8 cellular contexts compared by ENCODE assay signal in genomic region chr10:129968937-129969527, GRCh38. TPM values are rescaled to one million over a fixed set of nuclear protein-coding genes. Genes with fewer than 3 reads are reported as not detected.
DNase-seq lines count a peak whose midpoint lies in the region; ATAC-seq and TF ChIP-seq lines count a peak whose summit lies in the region.

No MANE protein-coding gene starts in this region.

- peak overlapping the region; percentile 38 for H3K27ac Mint-ChIP-seq in glutamatergic neuron (ENCODE audit: unreplicated experiment)

- no peaks in the 10 kb centered on the region for H3K36me3 Mint-ChIP-seq in glutamatergic neuron (ENCODE audit: unreplicated experiment)

- CTCF ChIA-PET in SK-N-SH (lab: Yijun Ruan, JAX): interaction anchor here (0.6 to 5.3 kb wide), 34 partner anchors 9 to 1700 kb away, joined by 3 to 66 read pairs (median 4); no protein-coding TSS in a partner anchor

- TF ChIP-seq CTCF in SK-N-SH (IDR thresholded peaks at IDR 0.05) (peak; percentile 48), glutamatergic neuron (IDR thresholded peaks at IDR 0.05; ENCODE audit: partially characterized antibody, unreplicated experiment) (peak; percentile 96), smooth muscle cell (IDR thresholded peaks at IDR 0.05; ENCODE audit: borderline replicate concordance, insufficient read depth, poor library complexity, severe bottlenecking) (peak; percentile 58)

- H3K79me2 ChIP-seq in GM23248 (ENCODE audit: insufficient read depth) (no peaks in the 10 kb centered on the region), SK-N-SH (ENCODE audit: insufficient read depth) (no peaks in the 10 kb centered on the region), smooth muscle cell (ENCODE audit: low read depth) (no peaks in the 10 kb centered on the region)

- peak; percentile 77 for DNase-seq in GM23248
- DNase-seq in SK-N-SH: peak; percentile 89
- DNase-seq in glutamatergic neuron: peak; percentile 93
- no peak for DNase-seq in smooth muscle cell (lab: John Stamatoyannopoulos, UW; ENCODE audit: unreplicated experiment)
- DNase-seq in NCI-H1417 (lab: John Stamatoyannopoulos, UW): no peak

- peaks cover 7% of the 10 kb centered on the region; the same call in 1 of the 2 replicates for H3K4me1 ChIP-seq in GM23248 (ENCODE audit: insufficient read depth)
- no peaks in the 10 kb centered on the region; a peak in 2 of 4 replicates for H3K4me1 ChIP-seq in SK-N-SH (ENCODE audit: control insufficient read depth in 1 of 2, insufficient read depth in 2 of 2, low read depth in 1 of 2, low read length in 1 of 2)
- peaks cover 28% of the 10 kb centered on the region for H3K4me1 ChIP-seq in smooth muscle cell (ENCODE audit: low read depth)

- no peak overlapping the region for H3K9ac ChIP-seq in GM23248
- no peak overlapping the region for H3K9ac ChIP-seq in SK-N-SH
- no peak overlapping the region for H3K9ac ChIP-seq in smooth muscle cell (ENCODE audit: low read depth)

- H3K4me3 Mint-ChIP-seq in glutamatergic neuron (ENCODE audit: unreplicated experiment): peak overlapping the region; percentile 86

- H3K36me3 ChIP-seq in GM23248 (ENCODE audit: low read depth): no peaks in the 10 kb centered on the region
- no peaks in the 10 kb centered on the region for H3K36me3 ChIP-seq in SK-N-SH (replicated peaks in 1 of 2; ENCODE audit: control insufficient read depth in 1 of 2, insufficient read depth in 2 of 2, low read length in 1 of 2)
- no peaks in the 10 kb centered on the region for H3K36me3 ChIP-seq in smooth muscle cell (ENCODE audit: low read depth)

- H3K27me3 Mint-ChIP-seq in glutamatergic neuron (ENCODE audit: unreplicated experiment): peaks cover 26% of the 10 kb centered on the region

- no peak overlapping the region for H3K27ac ChIP-seq in GM23248
- no peak overlapping the region for H3K27ac ChIP-seq in SK-N-SH (ENCODE audit: low read depth in 2 of 2, low read length in 1 of 2)
- no peak overlapping the region for H3K27ac ChIP-seq in smooth muscle cell (ENCODE audit: low read depth)

- H3K4me2 ChIP-seq in GM23248 (ENCODE audit: unreplicated experiment) (no peak overlapping the region), SK-N-SH (no peak overlapping the region), smooth muscle cell (peak overlapping the region; percentile 17)

- TF ChIP-seq RAD21 in SK-N-SH (IDR thresholded peaks at IDR 0.05; ENCODE audit: low read length): peak; percentile 70

- POLR2A ChIA-PET in SK-N-SH (lab: Yijun Ruan, JAX): no interaction called here

- H2AFZ ChIP-seq in GM23248: no peak overlapping the region
- H2AFZ ChIP-seq in SK-N-SH (ENCODE audit: low read depth): no peak overlapping the region
- no peak overlapping the region for H2AFZ ChIP-seq in smooth muscle cell (ENCODE audit: low read depth)

- 8 to 13% methylated on average over 34 to 37 of the region's 47 CpGs for WGBS in GM23248 (ENCODE audit: low coverage in 1 of 2, low lambda C conversion rate in 2 of 2, missing lambda C conversion rate in 2 of 2), 2 experiments
- 5% methylated on average over 25 of the region's 47 CpGs for WGBS in SK-N-SH (ENCODE audit: low lambda C conversion rate)
- 4% methylated on average over 40 of the region's 47 CpGs for WGBS in smooth muscle cell (ENCODE audit: low lambda C conversion rate)

- TF ChIP-seq EP300 in SK-N-SH (IDR thresholded peaks at IDR 0.05; ENCODE audit: borderline replicate concordance in 1 of 2, low read depth in 1 of 2, low read length in 1 of 2): no peak

- in situ Hi-C loops in GM23248 (cut with MboI): loop anchor here (25.0 kb wide), 1 partner anchor 932 kb away; no protein-coding TSS in a partner anchor

- H3K27me3 ChIP-seq in GM23248 (replicated peaks; ENCODE audit: insufficient read depth) (peaks cover 82% of the 10 kb centered on the region), SK-N-SH (ENCODE audit: insufficient read depth) (peaks cover 66% of the 10 kb centered on the region), smooth muscle cell (ENCODE audit: low read depth) (peaks cover 98% of the 10 kb centered on the region)

- ATAC-seq in HG03460 (IDR thresholded peaks at IDR 0.05; ENCODE audit: unreplicated experiment) (no peak), GM21786 (IDR thresholded peaks at IDR 0.05; ENCODE audit: unreplicated experiment) (no peak), GM21515 (IDR thresholded peaks at IDR 0.05; ENCODE audit: unreplicated experiment) (no peak)

- H3K4me1 Mint-ChIP-seq in glutamatergic neuron (ENCODE audit: low read depth, unreplicated experiment): peaks cover 22% of the 10 kb centered on the region

- H3K4me3 ChIP-seq in GM23248 (no peak overlapping the region), SK-N-SH (ENCODE audit: low read depth in 2 of 2, low read length in 1 of 2) (no peak overlapping the region), smooth muscle cell (no peak overlapping the region)

- no peaks in the 10 kb centered on the region for H3K9me3 ChIP-seq in GM23248 (ENCODE audit: low read depth)
- H3K9me3 ChIP-seq in SK-N-SH: no peaks in the 10 kb centered on the region
- no peaks in the 10 kb centered on the region for H3K9me3 ChIP-seq in smooth muscle cell (replicated peaks; ENCODE audit: low read depth)

- H3F3A ChIP-seq in GM23248 (ENCODE audit: insufficient read depth) (no peaks in the 10 kb centered on the region), SK-N-SH (replicated peaks; ENCODE audit: insufficient read depth) (peaks cover 3% of the 10 kb centered on the region), smooth muscle cell (ENCODE audit: low read depth) (no peaks in the 10 kb centered on the region)

- H3K9me3 Mint-ChIP-seq in glutamatergic neuron (ENCODE audit: unreplicated experiment): peaks cover 29% of the 10 kb centered on the region

- H4K20me1 ChIP-seq in GM23248 (ENCODE audit: insufficient read depth) (no peaks in the 10 kb centered on the region), SK-N-SH (ENCODE audit: insufficient read depth) (no peaks in the 10 kb centered on the region), smooth muscle cell (ENCODE audit: low read depth) (peaks cover 3% of the 10 kb centered on the region)

- H3K9me2 ChIP-seq in GM23248 (ENCODE audit: insufficient read depth): no peaks in the 10 kb centered on the region
- H3K9me2 ChIP-seq in SK-N-SH: no peaks in the 10 kb centered on the region

TF ChIP-seq in SK-N-SH, 30 proteins besides CTCF, POLR2A, EP300 and RAD21:
- no peak for TF ChIP-seq ZBTB33 (IDR thresholded peaks at IDR 0.05; ENCODE audit: borderline replicate concordance, low read depth)
- peak; percentile 64 for TF ChIP-seq SMC3 (IDR thresholded peaks at IDR 0.05; ENCODE audit: low read depth, low read length)
TF ChIP-seq in SK-N-SH: peak in this region for 1.

RNA-seq across cellular contexts. Expression of gene EBF3, which starts 5.0 kb away (rescaled TPM):
- total RNA-seq in GM23248 (2014; rRNA removed; shearing (Covaris generic)): 0.25 and 0.43 TPM in 2 replicates
- polyA plus RNA-seq in GM23248 (2016; fragmentation: Nextera tagmentation; extraction: Ambion mirVana): 0.06 and 0.15 TPM in 2 replicates
- not detected in 2 replicates for polyA plus RNA-seq in SK-N-SH (2012; rRNA removed)
- polyA plus RNA-seq in SK-N-SH (2012; cell fraction: cytosol; rRNA removed): 0.01 TPM in 1 of 2 replicates, not detected in the other
- polyA plus RNA-seq in SK-N-SH (2012; cell fraction: nucleus; rRNA removed): not detected in 2 replicates
- 544 TPM for total RNA-seq in glutamatergic neuron (ENCODE audit: unreplicated experiment)
- total RNA-seq in smooth muscle cell: 0.04 TPM in 1 of 2 replicates, not detected in the other
- 0.14 TPM in 1 of 2 replicates, not detected in the other for polyA plus RNA-seq in smooth muscle cell

Comparison
In these comparisons a context has a peak if more than half of its experiments do, and no peak if none do; other contexts are left out.
1. DNase-seq: peak in GM23248 (single experiment), SK-N-SH (single experiment) and glutamatergic neuron (single experiment); none in smooth muscle cell (single experiment) and NCI-H1417 (0 of 3).
2. RNA of gene EBF3, which starts 5.0 kb away (total RNA-seq): 544 TPM in glutamatergic neuron (single experiment); 0.25 to 0.43 TPM in GM23248 and 0.04 TPM in smooth muscle cell; every median in the first group is over 100 times any median in the second.
3. Peak in every context shown above with its lines, with median percentiles within 50 percentile points of each other: CTCF ChIP-seq.